Comparison of ENCODE assay signal across 13 cellular contexts in genomic region chr3:16240229-16241023, GRCh38. TPM values are rescaled to one million over a fixed set of nuclear protein-coding genes. Genes with fewer than 3 reads are reported as not detected.
DNase-seq lines count a peak whose midpoint lies in the region; ATAC-seq and TF ChIP-seq lines count a peak whose summit lies in the region.
"Had no signal": no experiment of that assay in that cellular context is flagged by ENCODE, and none has a peak within 500 bp of the region (broad histone marks: within the 10 kb centered on the region; RNA-seq: fewer than 3 reads in every experiment).

No MANE protein-coding gene starts in this region.

- H3K4me3 ChIP-seq in fibroblast of the aortic adventitia (ENCODE audit: low read depth, low read length) (no peak overlapping the region), subcutaneous abdominal adipose tissue (ENCODE audit: low read depth in 1 of 5, low read length in 5 of 5) (no peak overlapping the region)
- H3K4me3 ChIP-seq: GM23338 had no signal

- H3K27me3 ChIP-seq in subcutaneous abdominal adipose tissue (ENCODE audit: control insufficient read depth in 5 of 5, insufficient read depth in 4 of 5, low read length in 5 of 5): no peaks in the 10 kb centered on the region
- H3K27me3 ChIP-seq: neutrophil had no signal

- H3K9me3 Mint-ChIP-seq in activated CD4-positive, alpha-beta T cell treated with anti-CD3 and anti-CD28 coated beads for 36 hours (ENCODE audit: low read depth): no peaks in the 10 kb centered on the region
- H3K9me3 Mint-ChIP-seq: activated naive CD8-positive, alpha-beta T cell treated with anti-CD3 and anti-CD28 coated beads, Interleukin-2, amount 10 ng/mL, durations not matched to agents 7 days and 5 days; GM23338 had no signal

- POLR2A ChIA-PET in activated CD4-positive, alpha-beta T cell treated with anti-CD3 and anti-CD28 coated beads for 36 hours (lab: Charles Lee): no interaction called here
- POLR2A ChIA-PET in RWPE1 (lab: Yijun Ruan, JAX; ENCODE audit: low non-redundant PET): no interaction called here

- no peak overlapping the region for H3K27ac ChIP-seq in RWPE1
- H3K27ac ChIP-seq in subcutaneous abdominal adipose tissue (ENCODE audit: low read depth, low read length): peak overlapping the region; percentile 97
- H3K27ac ChIP-seq: neutrophil had no signal

- peaks cover 3 to 65% (median 30%) of the 10 kb centered on the region in 5 donors for H3K4me1 ChIP-seq in subcutaneous abdominal adipose tissue (ENCODE audit: control insufficient read depth in 5 of 5, insufficient read depth in 5 of 5, low read length in 5 of 5)

- no peaks in the 10 kb centered on the region for H3K27me3 Mint-ChIP-seq in activated CD4-positive, alpha-beta T cell treated with anti-CD3 and anti-CD28 coated beads for 36 hours

- H3K27ac Mint-ChIP-seq in activated CD4-positive, alpha-beta T cell treated with anti-CD3 and anti-CD28 coated beads for 36 hours: peak overlapping the region; percentile 62
- H3K27ac Mint-ChIP-seq: activated naive CD8-positive, alpha-beta T cell treated with anti-CD3 and anti-CD28 coated beads, Interleukin-2, amount 10 ng/mL, durations not matched to agents 7 days and 5 days; GM23338 had no signal

- H3K4me3 Mint-ChIP-seq in activated CD4-positive, alpha-beta T cell treated with anti-CD3 and anti-CD28 coated beads for 36 hours: no peak overlapping the region
- H3K4me3 Mint-ChIP-seq: activated naive CD8-positive, alpha-beta T cell treated with anti-CD3 and anti-CD28 coated beads, Interleukin-2, amount 10 ng/mL, durations not matched to agents 7 days and 5 days; GM23338 had no signal

- DNase-seq in activated CD4-positive, alpha-beta T cell treated with anti-CD3 and anti-CD28 coated beads for 36 hours: no peak
- DNase-seq in activated CD4-positive, alpha-beta T cell treated with anti-CD3 and anti-CD28 coated beads, Interleukin-2, amount 50 U/mL, for 48 hours: no peak
- DNase-seq in RWPE1 (ENCODE audit: low spot score) (peak; percentile 60), fibroblast of the aortic adventitia (ENCODE audit: low read depth) (peak; percentile 81), SHP77 treated with DMSO at 0.1 percent for 48 hours (lab: John Stamatoyannopoulos, UW) (no peak), iPS-NIHi11 (ENCODE audit: low spot score) (no peak), NCI-H2081 (lab: John Stamatoyannopoulos, UW) (no peak)
- DNase-seq: activated CD4-positive, CD25-positive, alpha-beta regulatory T cell; activated naive CD8-positive, alpha-beta T cell treated with anti-CD3 and anti-CD28 coated beads, Interleukin-2, amount 10 ng/mL, durations not matched to agents 7 days and 5 days; NCI-H526 treated with DMSO at 0.1 percent for 48 hours had no signal

- H3K36me3 ChIP-seq in subcutaneous abdominal adipose tissue (ENCODE audit: control insufficient read depth in 5 of 5, insufficient read depth in 5 of 5, low read length in 5 of 5): no peaks in the 10 kb centered on the region
- H3K36me3 ChIP-seq: neutrophil had no signal

- CTCF ChIA-PET in activated CD4-positive, alpha-beta T cell treated with anti-CD3 and anti-CD28 coated beads for 36 hours (lab: Charles Lee): interaction anchor here (0.9 kb wide), 1 partner anchor 52 kb away, joined by 3 read pairs; no protein-coding TSS in a partner anchor
- CTCF ChIA-PET in RWPE1 (lab: Yijun Ruan, JAX): interaction anchor here (0.7 kb wide), 1 partner anchor 186 kb away, joined by 3 read pairs; no protein-coding TSS in a partner anchor

- intact Hi-C loops in activated CD4-positive, alpha-beta T cell treated with anti-CD3 and anti-CD28 coated beads for 36 hours (cut with DNase I, micrococcal nuclease): no loop called here

- no peaks in the 10 kb centered on the region for H3K36me3 Mint-ChIP-seq in activated CD4-positive, alpha-beta T cell treated with anti-CD3 and anti-CD28 coated beads for 36 hours (ENCODE audit: low read depth)
- H3K36me3 Mint-ChIP-seq: activated naive CD8-positive, alpha-beta T cell treated with anti-CD3 and anti-CD28 coated beads, Interleukin-2, amount 10 ng/mL, durations not matched to agents 7 days and 5 days had no signal

- no peaks in the 10 kb centered on the region for H3K9me3 ChIP-seq in subcutaneous abdominal adipose tissue (ENCODE audit: control insufficient read depth in 5 of 5, low read length in 5 of 5)
- H3K9me3 ChIP-seq: neutrophil had no signal

- TF ChIP-seq CTCF in RWPE1 (conservative IDR thresholded peaks at IDR 0.05; ENCODE audit: low read depth): no peak
- TF ChIP-seq CTCF in fibroblast of the aortic adventitia (IDR thresholded peaks at IDR 0.05; ENCODE audit: insufficient read depth, low read length): no peak

- peaks cover 16% of the 10 kb centered on the region for H3K4me1 Mint-ChIP-seq in activated CD4-positive, alpha-beta T cell treated with anti-CD3 and anti-CD28 coated beads for 36 hours
- H3K4me1 Mint-ChIP-seq: GM23338 had no signal

- ATAC-seq in activated CD4-positive, alpha-beta T cell treated with anti-CD3 and anti-CD28 coated beads for 36 hours: peak; percentile 56
- ATAC-seq: GM23338 had no signal

- H3K9ac ChIP-seq in subcutaneous abdominal adipose tissue (ENCODE audit: low read length in 5 of 5): peak overlapping the region in 3 of 5 donors; percentile 31 to 79 (median 45)

RNA-seq across cellular contexts. Expression of gene DPH3, which starts 24.3 kb away (rescaled TPM):
- total RNA-seq in activated CD4-positive, alpha-beta T cell treated with anti-CD3 and anti-CD28 coated beads for 36 hours: 10 to 100 TPM; 13.0 to 17.8 TPM
- 4.5 and 33.4 TPM in 2 replicates for total RNA-seq in fibroblast of the aortic adventitia (ENCODE audit: low replicate concordance)

RNA-seq across cellular contexts. Expression of gene OXNAD1, which starts 24.6 kb away (rescaled TPM):
- 10 to 100 TPM; 27.7 to 34.6 TPM for total RNA-seq in activated CD4-positive, alpha-beta T cell treated with anti-CD3 and anti-CD28 coated beads for 36 hours
- total RNA-seq in fibroblast of the aortic adventitia (ENCODE audit: low replicate concordance): 15.3 and 15.7 TPM in 2 replicates

Comparison
In these comparisons a context has a peak if more than half of its experiments do, and no peak if none do; other contexts are left out.
1. DNase-seq: peak in RWPE1 (single experiment) and fibroblast of the aortic adventitia (single experiment); none in activated CD4-positive, alpha-beta T cell treated with anti-CD3 and anti-CD28 coated beads for 36 hours (single experiment), activated CD4-positive, alpha-beta T cell treated with anti-CD3 and anti-CD28 coated beads, Interleukin-2, amount 50 U/mL, for 48 hours (0 of 2), SHP77 treated with DMSO at 0.1 percent for 48 hours (single experiment), iPS-NIHi11 (single experiment) and NCI-H2081 (0 of 2).